In the genomic region with DNA sequence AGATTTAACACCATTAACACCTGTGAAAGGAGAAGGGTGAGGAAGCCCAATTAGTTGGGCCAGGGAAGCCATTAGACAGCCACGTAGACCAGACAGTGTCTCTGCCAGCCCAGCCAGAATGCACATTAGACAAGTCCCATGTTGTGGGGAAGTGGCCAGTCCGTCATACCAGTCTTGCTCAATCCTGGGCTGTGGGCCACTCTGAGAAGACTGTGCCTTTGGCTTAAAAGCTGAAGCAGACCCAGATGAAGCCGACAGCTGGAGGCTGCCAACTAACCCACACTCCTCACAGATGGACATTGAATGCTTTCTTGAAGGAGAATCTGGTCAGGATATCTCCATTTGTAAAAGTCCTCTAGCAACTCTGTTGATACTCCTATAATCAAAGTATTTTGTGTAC, we compare ENCODE assay signal across 24 cellular contexts.
DNase-seq lines count a peak whose midpoint lies in the region; ATAC-seq and TF ChIP-seq lines count a peak whose summit lies in the region.
"Had no signal": no experiment of that assay in that cellular context is flagged by ENCODE, and none has a peak within 500 bp of the region (broad histone marks: within the 10 kb centered on the region; RNA-seq: fewer than 3 reads in every experiment).

No MANE protein-coding gene starts in this region.

- H3K9me3 ChIP-seq in testis = no peaks in the 10 kb centered on the region
- H3K9me3 ChIP-seq: ovary, SK-N-SH, thoracic aorta had no signal

- no peak for TF ChIP-seq POLR2A in testis (IDR thresholded peaks at IDR 0.05)

- 86 to 89% methylated on average over 3 of the region's 3 CpGs for WGBS in testis, 2 donors

- H3K4me3 Mint-ChIP-seq in activated T-helper 17 cell treated with anti-CD3 and anti-CD28 coated beads, Interleukin-2, amount 50 U/mL, for 72 hours = no peak overlapping the region
- no peak overlapping the region for H3K4me3 Mint-ChIP-seq in natural killer cell
- H3K4me3 Mint-ChIP-seq: CD8-positive, alpha-beta memory T cell; central memory CD8-positive, alpha-beta T cell; naive thymus-derived CD4-positive, alpha-beta T cell; WTC11 had no signal

- intact Hi-C loops in testis (cut with DNase I; ENCODE audit: low total_unique reads) (no loop called here), natural killer cell (cut with micrococcal nuclease) (no loop called here)

- no peak for ATAC-seq in activated T-helper 17 cell treated with anti-CD3 and anti-CD28 coated beads, Interleukin-2, amount 50 U/mL, for 72 hours (replicated peaks)
- ATAC-seq in natural killer cell = no peak
- ATAC-seq: naive thymus-derived CD4-positive, alpha-beta T cell; WTC11 had no signal

- no peak overlapping the region for H3K4me3 ChIP-seq in testis
- H3K4me3 ChIP-seq: ovary, thoracic aorta had no signal

- H3K27ac ChIP-seq in testis = no peak overlapping the region
- H3K27ac ChIP-seq: ovary, thoracic aorta had no signal

- H3K27me3 ChIP-seq in testis = no peaks in the 10 kb centered on the region
- H3K27me3 ChIP-seq: ovary had no signal

- no peaks in the 10 kb centered on the region for H3K4me1 Mint-ChIP-seq in activated T-helper 17 cell treated with anti-CD3 and anti-CD28 coated beads, Interleukin-2, amount 50 U/mL, for 72 hours
- no peaks in the 10 kb centered on the region for H3K4me1 Mint-ChIP-seq in natural killer cell
- H3K4me1 Mint-ChIP-seq: CD8-positive, alpha-beta memory T cell; central memory CD8-positive, alpha-beta T cell; naive thymus-derived CD4-positive, alpha-beta T cell had no signal

- no peaks in the 10 kb centered on the region for H3K36me3 ChIP-seq in testis (ENCODE audit: low read depth, missing control alignments)
- H3K36me3 ChIP-seq: ovary, thoracic aorta had no signal

- no peaks in the 10 kb centered on the region for H3K4me1 ChIP-seq in testis

- DNase-seq in amygdala (lab: John Stamatoyannopoulos, UW) = peak in 34 of 56 donors; percentile 1 to 68 (median 12)
- DNase-seq in globus pallidus (ENCODE audit: low spot score) = peak; percentile 59
- peak; percentile 20 for DNase-seq in myocyte (ENCODE audit: low read depth)
- peak; percentile 20 for DNase-seq in testis
- no peak for DNase-seq in natural killer cell
- no peak for DNase-seq in NCI-H187 (lab: John Stamatoyannopoulos, UW)
- DNase-seq: activated CD4-positive, alpha-beta T cell treated with anti-CD3 and anti-CD28 coated beads, Interleukin-2, amount 50 U/mL, for 48 hours; activated CD8-positive, alpha-beta memory T cell treated with anti-CD3 and anti-CD28 coated beads, Interleukin-2, amount 50 U/mL, for 48 hours; activated gamma-delta T cell treated with Interleukin-2 at 50 U/mL for 16 hours; CD8-positive, alpha-beta memory T cell; DMS153; HCEC 1CT; mammary epithelial cell; naive thymus-derived CD4-positive, alpha-beta T cell; NCI-H1417 treated with DMSO at 0.1 percent for 48 hours; NCI-H524 treated with DMSO at 0.1 percent for 48 hours; ovary; RPMI8226; SK-N-SH; T-helper 9 cell had no signal

- H3K27ac Mint-ChIP-seq in activated T-helper 17 cell treated with anti-CD3 and anti-CD28 coated beads, Interleukin-2, amount 50 U/mL, for 72 hours = no peak overlapping the region
- H3K27ac Mint-ChIP-seq in natural killer cell = no peak overlapping the region
- H3K27ac Mint-ChIP-seq: CD8-positive, alpha-beta memory T cell; naive thymus-derived CD4-positive, alpha-beta T cell; WTC11 had no signal

- peaks cover 9% of the 10 kb centered on the region for H3K9me3 Mint-ChIP-seq in activated T-helper 17 cell treated with anti-CD3 and anti-CD28 coated beads, Interleukin-2, amount 50 U/mL, for 72 hours
- peaks cover 10% of the 10 kb centered on the region in 2 donors for H3K9me3 Mint-ChIP-seq in natural killer cell
- H3K9me3 Mint-ChIP-seq: CD8-positive, alpha-beta memory T cell; WTC11 had no signal

- no peak for TF ChIP-seq CTCF in testis (IDR thresholded peaks at IDR 0.05)
- no peak for TF ChIP-seq CTCF in natural killer cell (IDR thresholded peaks at IDR 0.05)

- no peaks in the 10 kb centered on the region for H3K36me3 Mint-ChIP-seq in activated T-helper 17 cell treated with anti-CD3 and anti-CD28 coated beads, Interleukin-2, amount 50 U/mL, for 72 hours (ENCODE audit: low read depth)
- no peaks in the 10 kb centered on the region for H3K36me3 Mint-ChIP-seq in natural killer cell
- H3K36me3 Mint-ChIP-seq: CD8-positive, alpha-beta memory T cell; naive thymus-derived CD4-positive, alpha-beta T cell; WTC11 had no signal

- H3K27me3 Mint-ChIP-seq in activated T-helper 17 cell treated with anti-CD3 and anti-CD28 coated beads, Interleukin-2, amount 50 U/mL, for 72 hours = peaks cover 13% of the 10 kb centered on the region
- no peaks in the 10 kb centered on the region for H3K27me3 Mint-ChIP-seq in natural killer cell (ENCODE audit: low read depth in 2 of 2)
- H3K27me3 Mint-ChIP-seq: central memory CD8-positive, alpha-beta T cell had no signal

Comparison
In these comparisons a context has a peak if more than half of its experiments do, and no peak if none do; other contexts are left out.
1. DNase-seq: peak in amygdala (34 of 56), globus pallidus (single experiment), myocyte (single experiment) and testis (single experiment); none in natural killer cell (single experiment) and NCI-H187 (0 of 2).